10 cellular contexts compared by ENCODE assay signal in genomic region chr9:131837316-131837715, GRCh38.
A peak's percentile ranks its signal among the peaks of the same experiment; 100 is the strongest.
DNase-seq lines count a peak whose midpoint lies in the region; ATAC-seq, FAIRE-seq and TF ChIP-seq lines count a peak whose summit lies in the region.
"Had no signal": no experiment of that assay in that cellular context is flagged by ENCODE, and none has a peak within 500 bp of the region (broad histone marks: within the 10 kb centered on the region; RNA-seq: fewer than 3 reads in every experiment).

No MANE protein-coding gene starts in this region.

- no peaks in the 10 kb centered on the region for H3K36me3 ChIP-seq in NT2/D1 (ENCODE audit: insufficient read depth, insufficient read length, low read length)

- intact Hi-C loops in Right ventricle myocardium inferior (cut with DNase I) (loop anchor here (10.0 kb wide), 1 partner anchor 397 kb away; no protein-coding TSS in a partner anchor), cardiac septum (cut with DNase I) (loop anchor here (5.0 kb wide), 1 partner anchor 400 kb away; no protein-coding TSS in a partner anchor)

- H3K4me3 Mint-ChIP-seq in type B pancreatic cell: no peak overlapping the region
- H3K4me3 Mint-ChIP-seq: central memory CD8-positive, alpha-beta T cell had no signal

- H3K9me3 ChIP-seq in NT2/D1 (ENCODE audit: insufficient read depth, low read length): peaks cover 14% of the 10 kb centered on the region

- TF ChIP-seq POLR2A in GM12891 (IDR thresholded peaks at IDR 0.05; ENCODE audit: low read depth, low read length): no peak

- no peaks in the 10 kb centered on the region for H3K36me3 Mint-ChIP-seq in type B pancreatic cell

- TF ChIP-seq CTCF in foreskin keratinocyte (conservative IDR thresholded peaks at IDR 0.05) (peak; percentile 42), type B pancreatic cell (conservative IDR thresholded peaks at IDR 0.05) (peak; percentile 32)

- peak; percentile 73 for ATAC-seq in Right ventricle myocardium inferior
- no peak for ATAC-seq in foreskin keratinocyte
- ATAC-seq in HG02884 (IDR thresholded peaks at IDR 0.05; ENCODE audit: unreplicated experiment): no peak

- DNase-seq in Right ventricle myocardium inferior (ENCODE audit: missing footprints): no peak
- no peak for DNase-seq in cardiac septum (ENCODE audit: low spot score)
- DNase-seq in NT2/D1 (ENCODE audit: low read depth, low spot score): peak; percentile 36
- no peak for DNase-seq in foreskin keratinocyte
- no peak for DNase-seq in type B pancreatic cell (ENCODE audit: extremely low spot score, unreplicated experiment)
- DNase-seq in GM12891 (ENCODE audit: insufficient read length, low spot score): no peak
- no peak for DNase-seq in stimulated activated naive CD4-positive, alpha-beta T cell treated with Interleukin-2 at 50 U/mL for 16 hours (lab: John Stamatoyannopoulos, UW)

- peaks cover 33% of the 10 kb centered on the region for H3K27me3 Mint-ChIP-seq in type B pancreatic cell

- H3K4me3 ChIP-seq in NT2/D1 (ENCODE audit: insufficient read length, low read depth): no peak overlapping the region

- H3K27ac ChIP-seq in foreskin keratinocyte: no peak overlapping the region
- H3K27ac ChIP-seq: parathyroid adenoma had no signal

- no peak overlapping the region for H3K9ac ChIP-seq in NT2/D1 (ENCODE audit: insufficient read length, low read depth)
- H3K9ac ChIP-seq: parathyroid adenoma had no signal

- no peak overlapping the region for H3K27ac Mint-ChIP-seq in type B pancreatic cell

- H3K4me1 ChIP-seq in NT2/D1 (ENCODE audit: insufficient read depth, insufficient read length) (peaks cover 20% of the 10 kb centered on the region), foreskin keratinocyte (no peaks in the 10 kb centered on the region)
- H3K4me1 ChIP-seq: parathyroid adenoma had no signal

- FAIRE-seq in GM12891 (lab: Jason Lieb, UNC): no peak

- peaks cover 4% of the 10 kb centered on the region for H3K27me3 ChIP-seq in NT2/D1 (ENCODE audit: insufficient read depth, insufficient read length)
- peaks cover 47% of the 10 kb centered on the region for H3K27me3 ChIP-seq in foreskin keratinocyte

- no peaks in the 10 kb centered on the region for H3K9me3 Mint-ChIP-seq in type B pancreatic cell
- H3K9me3 Mint-ChIP-seq: central memory CD8-positive, alpha-beta T cell had no signal

- peaks cover 13% of the 10 kb centered on the region for H3K4me1 Mint-ChIP-seq in type B pancreatic cell (ENCODE audit: unreplicated experiment)

TF ChIP-seq in GM12891, 5 proteins besides CTCF, POLR2A, EP300 and RAD21:
- TF ChIP-seq SPI1 (IDR thresholded peaks at IDR 0.05; ENCODE audit: low read depth, low read length): no peak
- no peak for TF ChIP-seq POU2F2 (IDR thresholded peaks at IDR 0.05; ENCODE audit: low read depth, low read length)
- no peak for TF ChIP-seq TAF1 (IDR thresholded peaks at IDR 0.05; ENCODE audit: low read depth, low read length)
- TF ChIP-seq PAX5 (IDR thresholded peaks at IDR 0.05; ENCODE audit: insufficient read depth, low read length, severe bottlenecking): no peak
- TF ChIP-seq POLR2AphosphoS5 (IDR thresholded peaks at IDR 0.05; ENCODE audit: low read depth, low read length): no peak
